9 cellular contexts compared by ENCODE assay signal in the genomic region with DNA sequence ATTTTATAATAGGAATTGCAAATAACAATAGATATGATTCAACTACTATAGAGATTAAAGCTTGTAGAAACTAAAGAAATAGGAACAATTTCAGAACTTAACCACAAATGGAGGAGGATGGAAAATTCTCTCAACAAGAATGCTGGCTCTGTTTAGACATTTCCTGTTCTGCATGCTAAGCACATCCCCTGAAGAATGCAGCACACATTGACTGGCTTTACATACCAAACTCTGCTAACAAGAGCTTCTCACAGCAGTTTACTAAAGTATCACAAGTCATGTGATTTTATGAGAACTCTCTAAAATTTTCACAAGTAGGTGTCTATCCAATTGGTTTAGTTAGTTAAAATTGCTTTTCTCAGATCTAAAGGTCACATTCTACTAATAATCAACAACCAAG.
A peak's percentile ranks its signal among the peaks of the same experiment; 100 is the strongest.
DNase-seq lines count a peak whose midpoint lies in the region; ATAC-seq, FAIRE-seq and TF ChIP-seq lines count a peak whose summit lies in the region.
"Had no signal": no experiment of that assay in that cellular context is flagged by ENCODE, and none has a peak within 500 bp of the region (broad histone marks: within the 10 kb centered on the region; RNA-seq: fewer than 3 reads in every experiment).

No MANE protein-coding gene starts in this region.

- H3K27ac Mint-ChIP-seq in naive thymus-derived CD8-positive, alpha-beta T cell: peak overlapping the region in 1 of 10 donors; percentile 11
- H3K27ac Mint-ChIP-seq in CD14-positive monocyte: no peak overlapping the region

- H3K27me3 ChIP-seq in A673 (replicated peaks; ENCODE audit: insufficient read depth, low read depth, low read length, poor library complexity): no peaks in the 10 kb centered on the region
- H3K27me3 ChIP-seq: tibial artery had no signal

- H3K27me3 Mint-ChIP-seq in naive thymus-derived CD8-positive, alpha-beta T cell: no peaks in the 10 kb centered on the region
- peaks cover 0 to 3% (median 0%) of the 10 kb centered on the region in 3 donors for H3K27me3 Mint-ChIP-seq in CD14-positive monocyte (ENCODE audit: low read depth in 3 of 3)

- peak overlapping the region; percentile 21 for H3K27ac ChIP-seq in A673 (ENCODE audit: low read depth, low read length, poor library complexity, severe bottlenecking)
- H3K27ac ChIP-seq: tibial artery had no signal

- H3K36me3 ChIP-seq in A673 (ENCODE audit: insufficient read depth, low read length, poor library complexity, severe bottlenecking): no peaks in the 10 kb centered on the region

- no peak overlapping the region for H3K4me3 Mint-ChIP-seq in naive thymus-derived CD8-positive, alpha-beta T cell
- H3K4me3 Mint-ChIP-seq in CD14-positive monocyte: no peak overlapping the region

- POLR2A ChIA-PET in A673 (lab: Charles Lee; ENCODE audit: low non-redundant PET): no interaction called here
- POLR2A ChIA-PET in naive thymus-derived CD8-positive, alpha-beta T cell (lab: Charles Lee): no interaction called here

- peaks cover 0 to 35% (median 7%) of the 10 kb centered on the region in 3 donors for H3K36me3 Mint-ChIP-seq in naive thymus-derived CD8-positive, alpha-beta T cell
- H3K36me3 Mint-ChIP-seq in CD14-positive monocyte: peaks cover 46 to 59% of the 10 kb centered on the region in 2 donors

- H3K9me3 ChIP-seq in A673 (ENCODE audit: low read depth, low read length, poor library complexity, severe bottlenecking): no peaks in the 10 kb centered on the region
- H3K9me3 ChIP-seq: tibial artery had no signal

- peaks cover 13% of the 10 kb centered on the region for H3K4me1 ChIP-seq in A673 (ENCODE audit: insufficient read depth, low read length, poor library complexity, severe bottlenecking)

- FAIRE-seq in H54 (lab: Jason Lieb, UNC): peak; percentile 48

- no peak overlapping the region for H3K4me3 ChIP-seq in A673 (ENCODE audit: low read depth, low read length, poor library complexity, severe bottlenecking)
- no peak overlapping the region for H3K4me3 ChIP-seq in astrocyte of the cerebellum (ENCODE audit: low read depth, low read length)
- H3K4me3 ChIP-seq: tibial artery had no signal

- H3K9me3 Mint-ChIP-seq in naive thymus-derived CD8-positive, alpha-beta T cell: no peaks in the 10 kb centered on the region
- H3K9me3 Mint-ChIP-seq in CD14-positive monocyte: peaks cover 0 to 1% (median 0%) of the 10 kb centered on the region in 7 donors

- TF ChIP-seq CTCF in A673 (conservative IDR thresholded peaks at IDR 0.05; ENCODE audit: low read depth, low read length) (no peak), astrocyte of the cerebellum (IDR thresholded peaks at IDR 0.05; ENCODE audit: low read depth, low read length, missing control alignments) (no peak), CD14-positive monocyte (IDR thresholded peaks at IDR 0.05) (no peak)

- intact Hi-C loops in A673 (cut with micrococcal nuclease; ENCODE audit: unreplicated experiment) (loop anchor here (10.0 kb wide), 1 partner anchor 61 kb away; no protein-coding TSS in a partner anchor), CD14-positive monocyte (cut with micrococcal nuclease) (no loop called here)

- H3K4me1 Mint-ChIP-seq in naive thymus-derived CD8-positive, alpha-beta T cell: peaks cover 10 to 28% (median 16%) of the 10 kb centered on the region in 4 donors
- peaks cover 17% of the 10 kb centered on the region for H3K4me1 Mint-ChIP-seq in CD14-positive monocyte

- in situ Hi-C loops in astrocyte of the cerebellum (cut with HindIII; ENCODE audit: low sequenced_read_pairs): no loop called here

- no peak for TF ChIP-seq POLR2A in H54 (IDR thresholded peaks at IDR 0.05; ENCODE audit: low read depth, low read length)

- BruUV-seq in A673 (replicated peaks; lab: Mats Ljungman, UMichigan): no TSS peak

- ATAC-seq in naive thymus-derived CD8-positive, alpha-beta T cell: no peak

- peak; percentile 76 for DNase-seq in A673 (ENCODE audit: low spot score)
- no peak for DNase-seq in H54 (ENCODE audit: insufficient read length, low spot score)
- DNase-seq in astrocyte of the cerebellum (ENCODE audit: low read depth): peak; percentile 91
- DNase-seq in left kidney (ENCODE audit: low read depth, low spot score): peak; percentile 37
- no peak for DNase-seq in 8988T
- no peak for DNase-seq in HuH-7.5 (ENCODE audit: low spot score)
- DNase-seq in naive thymus-derived CD8-positive, alpha-beta T cell: no peak
- no peak for DNase-seq in CD14-positive monocyte (ENCODE audit: low spot score)
- DNase-seq: tibial artery had no signal

- CTCF ChIA-PET in A673 (lab: Charles Lee): interaction anchor here (1.3 kb wide), 1 partner anchor 21 kb away, joined by 3 read pairs; no protein-coding TSS in a partner anchor

Comparison
In these comparisons a context has a peak if more than half of its experiments do, and no peak if none do; other contexts are left out.
1. DNase-seq: peak in A673 (single experiment), astrocyte of the cerebellum (single experiment) and left kidney (single experiment); none in H54 (single experiment), 8988T (single experiment), HuH-7.5 (single experiment), naive thymus-derived CD8-positive, alpha-beta T cell (0 of 10) and CD14-positive monocyte (single experiment).